In genomic region chr1:11784993-11785769, GRCh38 we compare ENCODE assay signal across 10 cellular contexts. TPM values are rescaled to one million over a fixed set of nuclear protein-coding genes. Genes with fewer than 3 reads are reported as not detected.
A peak's percentile ranks its signal among the peaks of the same experiment; 100 is the strongest.
DNase-seq lines count a peak whose midpoint lies in the region; ATAC-seq and TF ChIP-seq lines count a peak whose summit lies in the region.
"Had no signal": no experiment of that assay in that cellular context is flagged by ENCODE, and none has a peak within 500 bp of the region (broad histone marks: within the 10 kb centered on the region; RNA-seq: fewer than 3 reads in every experiment).

No MANE protein-coding gene starts in this region.

- H3K27me3 ChIP-seq in SJSA1 (replicated peaks) (no peaks in the 10 kb centered on the region), skeletal muscle satellite cell (ENCODE audit: control insufficient read depth, insufficient read depth, low read length) (no peaks in the 10 kb centered on the region)

- H3K9ac ChIP-seq in skeletal muscle satellite cell (ENCODE audit: low read depth, low read length), result peak overlapping the region; percentile 32

- H3K9me3 ChIP-seq in SJSA1 (replicated peaks) (0 out of 2 replicates have a peak, but pooled peaks cover 2% of the 10 kb centered on the region), skeletal muscle satellite cell (replicated peaks; ENCODE audit: low read length) (no peaks in the 10 kb centered on the region)

- H3K4me1 ChIP-seq in SJSA1 (replicated peaks) (peaks cover 20% of the 10 kb centered on the region), skeletal muscle satellite cell (ENCODE audit: control insufficient read depth, insufficient read depth, low read length) (peaks cover 30% of the 10 kb centered on the region)

- ATAC-seq in GM19328 (IDR thresholded peaks at IDR 0.05; ENCODE audit: unreplicated experiment), result no peak
- ATAC-seq in HG03039 (IDR thresholded peaks at IDR 0.05; ENCODE audit: unreplicated experiment), result no peak

- H3K4me3 ChIP-seq in HFF-Myc (replicated peaks; ENCODE audit: low read depth, low read length) (no peak overlapping the region), SJSA1 (no peak overlapping the region), skeletal muscle satellite cell (ENCODE audit: low read length) (peak overlapping the region; percentile 41)

- peak overlapping the region in 1 of 5 experiments; percentile 65 for H3K27ac Mint-ChIP-seq in brain
- H3K27ac Mint-ChIP-seq: stimulated activated naive CD8-positive, alpha-beta T cell treated with anti-CD3 and anti-CD28 coated beads, Interleukin-15, Interleukin-2, amounts not matched to agents 100 ng/mL and 50 ng/mL, for 24 hours; T-helper 1 cell treated with Interleukin-12 subunit alpha and Interleukin-12 subunit beta and Interleukin-4 antibody, amounts not matched to agents 30 μg/mL and 1 μg/mL, for 36 hours had no signal

- DNase-seq in COLO668 (lab: John Stamatoyannopoulos, UW; ENCODE audit: unreplicated experiment) (peak; percentile 76), HFF-Myc (ENCODE audit: extremely low read depth, low read depth) (no peak), SJSA1 (ENCODE audit: low read depth in 1 of 2, low spot score in 2 of 2) (peak; percentile 51 to 62), iPS-NIHi11 (ENCODE audit: low spot score) (peak; percentile 94)

- peak overlapping the region; percentile 72 for H3K4me2 ChIP-seq in skeletal muscle satellite cell (ENCODE audit: low read length)

- H3K4me3 Mint-ChIP-seq in brain, result peak overlapping the region in 1 of 5 experiments; percentile 47
- H3K4me3 Mint-ChIP-seq: stimulated activated naive CD8-positive, alpha-beta T cell treated with anti-CD3 and anti-CD28 coated beads, Interleukin-15, Interleukin-2, amounts not matched to agents 100 ng/mL and 50 ng/mL, for 24 hours; T-helper 1 cell treated with Interleukin-12 subunit alpha and Interleukin-12 subunit beta and Interleukin-4 antibody, amounts not matched to agents 30 μg/mL and 1 μg/mL, for 36 hours had no signal

- H3K36me3 Mint-ChIP-seq in brain, result no peaks in the 10 kb centered on the region

- no peak overlapping the region for H3K27ac ChIP-seq in SJSA1

- TF ChIP-seq CTCF in HFF-Myc (IDR thresholded peaks at IDR 0.05; ENCODE audit: low read depth, low read length, missing control alignments), result peak; percentile 87
- peak; percentile 65 to 91 for TF ChIP-seq CTCF in brain (conservative IDR thresholded peaks at IDR 0.05)

- H3K36me3 ChIP-seq in SJSA1, result no peaks in the 10 kb centered on the region
- H3K36me3 ChIP-seq in skeletal muscle satellite cell (ENCODE audit: insufficient read depth, low read length), result peaks cover under 1% of the 10 kb centered on the region

- peaks cover 25% of the 10 kb centered on the region for H3K4me1 Mint-ChIP-seq in brain

- no peaks in the 10 kb centered on the region for H3K9me3 Mint-ChIP-seq in brain
- H3K9me3 Mint-ChIP-seq: stimulated activated naive CD8-positive, alpha-beta T cell treated with anti-CD3 and anti-CD28 coated beads, Interleukin-15, Interleukin-2, amounts not matched to agents 100 ng/mL and 50 ng/mL, for 24 hours; T-helper 1 cell treated with Interleukin-12 subunit alpha and Interleukin-12 subunit beta and Interleukin-4 antibody, amounts not matched to agents 30 μg/mL and 1 μg/mL, for 36 hours had no signal

- H3K27me3 Mint-ChIP-seq in brain, result peaks cover 5% of the 10 kb centered on the region
- H3K27me3 Mint-ChIP-seq: stimulated activated naive CD8-positive, alpha-beta T cell treated with anti-CD3 and anti-CD28 coated beads, Interleukin-15, Interleukin-2, amounts not matched to agents 100 ng/mL and 50 ng/mL, for 24 hours had no signal

RNA-seq across cellular contexts. Expression of gene MTHFR, which starts 20.6 kb away (rescaled TPM):
- 6.3 and 10.4 TPM in 2 replicates for total RNA-seq in SJSA1 (2014; rRNA removed; shearing (Covaris generic))
- 13.4 TPM for polyA plus RNA-seq in brain (ENCODE audit: insufficient read depth, low read depth, low replicate concordance)
- total RNA-seq in skeletal muscle satellite cell (2012; rRNA removed), result 12.5 and 15.7 TPM in 2 replicates

RNA-seq across cellular contexts. Expression of gene CLCN6, which starts 20.8 kb away (rescaled TPM):
- 3.4 and 5.1 TPM in 2 replicates for total RNA-seq in SJSA1 (2014; rRNA removed; shearing (Covaris generic))
- polyA plus RNA-seq in brain (ENCODE audit: insufficient read depth, low read depth, low replicate concordance), result 16.6 TPM
- 5.0 and 8.4 TPM in 2 replicates for total RNA-seq in skeletal muscle satellite cell (2012; rRNA removed)

RNA-seq across cellular contexts. Expression of gene C1orf167, which starts 23.2 kb away (rescaled TPM):
- total RNA-seq in SJSA1 (2014; rRNA removed; shearing (Covaris generic)), result not detected in 2 replicates
- not detected for polyA plus RNA-seq in brain (ENCODE audit: insufficient read depth, low read depth, low replicate concordance)
- total RNA-seq in skeletal muscle satellite cell (2012; rRNA removed), result not detected in 2 replicates

RNA-seq across cellular contexts. Expression of gene AGTRAP, which starts 49.2 kb away (rescaled TPM):
- 22.5 and 22.6 TPM in 2 replicates for total RNA-seq in SJSA1 (2014; rRNA removed; shearing (Covaris generic))
- 50.0 TPM for polyA plus RNA-seq in brain (ENCODE audit: insufficient read depth, low read depth, low replicate concordance)
- 40.4 and 47.4 TPM in 2 replicates for total RNA-seq in skeletal muscle satellite cell (2012; rRNA removed)
